Comparison of ENCODE assay signal across 14 cellular contexts in genomic region chr20:17442588-17442987, GRCh38.
DNase-seq lines count a peak whose midpoint lies in the region; ATAC-seq, FAIRE-seq and TF ChIP-seq lines count a peak whose summit lies in the region.
"Had no signal": no experiment of that assay in that cellular context is flagged by ENCODE, and none has a peak within 500 bp of the region (broad histone marks: within the 10 kb centered on the region; RNA-seq: fewer than 3 reads in every experiment).

No MANE protein-coding gene starts in this region.

- H4K20me1 ChIP-seq in K562 (replicated peaks; ENCODE audit: control insufficient read depth, insufficient read depth, low read length): no peaks in the 10 kb centered on the region

- no peak overlapping the region for H3K9ac ChIP-seq in K562 (ENCODE audit: insufficient read depth in 1 of 2, low read depth in 2 of 2, low read length in 2 of 2)

- H3K4me3 ChIP-seq in K562: no peak overlapping the region

- no peaks in the 10 kb centered on the region for H3K4me1 Mint-ChIP-seq in neural crest cell

- TF ChIP-seq POLR2A in K562 (conservative IDR thresholded peaks at IDR 0.05): no peak

- no peaks in the 10 kb centered on the region for H3K9me3 ChIP-seq in K562 (replicated peaks; ENCODE audit: control insufficient read depth, insufficient read depth, low read depth, low read length)

- BruUV-seq in K562 (replicated peaks; lab: Mats Ljungman, UMichigan): no TSS peak

- H3K9me3 Mint-ChIP-seq in neural crest cell: no peaks in the 10 kb centered on the region

- H3K36me3 ChIP-seq in K562 (ENCODE audit: control insufficient read depth, insufficient read depth, low read length): no peaks in the 10 kb centered on the region

- 1% methylated on average over 7 of the region's 8 CpGs for WGBS in K562 (ENCODE audit: insufficient coverage, low coverage, missing lambda C conversion rate)

- peak; percentile 13 to 59 for DNase-seq in NCI-H524 (lab: John Stamatoyannopoulos, UW)
- DNase-seq in NCI-H524 treated with DMSO at 0.1 percent for 48 hours (lab: John Stamatoyannopoulos, UW): no peak
- peak; percentile 46 to 50 for DNase-seq in Kasumi-1 (lab: John Stamatoyannopoulos, UW)
- DNase-seq in K562 (ENCODE audit: extremely low read depth in 1 of 4, low spot score in 3 of 4): peak in 2 of 4 experiments; percentile 11 to 31
- DNase-seq in neural crest cell (ENCODE audit: low read depth, low spot score): no peak
- no peak for DNase-seq in NCI-H226
- no peak for DNase-seq in stimulated activated CD4-positive, alpha-beta T cell treated with anti-CD3 and anti-CD28 coated beads, Interleukin-15, amount 100 ng/mL, for 24 hours
- no peak for DNase-seq in RCC 7860 (ENCODE audit: low spot score)
- DNase-seq: GDM1, IMR-90, left ventricle myocardium superior had no signal

- H3K27me3 Mint-ChIP-seq in neural crest cell (ENCODE audit: low read depth): peaks cover 15% of the 10 kb centered on the region

- no peak for FAIRE-seq in K562 (lab: Jason Lieb, UNC)
- FAIRE-seq in RCC 7860 (lab: Jason Lieb, UNC): no peak
- FAIRE-seq: colon, frontal cortex had no signal

- peak in 1 of 2 experiments; percentile 41; a peak in 2 of 4 replicates for TF ChIP-seq RAD21 in K562 (CRISPR knock-in tag; conservative IDR thresholded peaks at IDR 0.05 in 1 of 2, IDR thresholded peaks at IDR 0.05 in 1 of 2)

- in situ Hi-C loops in K562 (cut with MboI): no loop called here

- H3K4me1 ChIP-seq in K562 (replicated peaks in 1 of 2; ENCODE audit: control insufficient read depth in 2 of 2, insufficient read depth in 2 of 2, low read length in 2 of 2): no peaks in the 10 kb centered on the region; a peak in 1 of 5 replicates

- H3K4me3 Mint-ChIP-seq in neural crest cell: no peak overlapping the region

- no peak overlapping the region for H3K4me2 ChIP-seq in K562 (ENCODE audit: insufficient read depth, low read length)

- POLR2A ChIA-PET in K562 (lab: Yijun Ruan, JAX): no interaction called here

- no peaks in the 10 kb centered on the region; a peak in 1 of 5 replicates for H3K27me3 ChIP-seq in K562 (ENCODE audit: control insufficient read depth in 2 of 2, insufficient read depth in 2 of 2, low read length in 2 of 2)

- no peaks in the 10 kb centered on the region for H3K36me3 Mint-ChIP-seq in neural crest cell (ENCODE audit: low read depth)

- intact Hi-C loops in K562 (cut with micrococcal nuclease): no loop called here

- no peak overlapping the region for H3K27ac Mint-ChIP-seq in neural crest cell (ENCODE audit: unreplicated experiment)
- H3K27ac Mint-ChIP-seq: activated naive CD4-positive, alpha-beta T cell treated with anti-CD3 and anti-CD28 coated beads, Interleukin-2, amount 50 U/mL, for 72 hours had no signal

- H3K27ac ChIP-seq in K562 (ENCODE audit: extremely low read depth, low read depth, low read length): no peak overlapping the region

- no peak overlapping the region for H2AFZ ChIP-seq in K562 (ENCODE audit: low read depth, low read length)

- no peak for TF ChIP-seq EP300 in K562 (IDR thresholded peaks at IDR 0.05; ENCODE audit: low read length)

- peak; percentile 57; the same call in 2 of the 3 replicates for ATAC-seq in K562
- ATAC-seq: activated naive CD4-positive, alpha-beta T cell treated with anti-CD3 and anti-CD28 coated beads, Interleukin-2, amount 50 U/mL, for 72 hours; left ventricle myocardium superior had no signal

- H3K79me2 ChIP-seq in K562 (ENCODE audit: control insufficient read depth, insufficient read depth, low read length): no peaks in the 10 kb centered on the region

- no peaks in the 10 kb centered on the region for H3K9me1 ChIP-seq in K562 (ENCODE audit: control insufficient read depth, insufficient read depth, low read length)

- TF ChIP-seq CTCF in K562 (IDR thresholded peaks at IDR 0.05 in 2 of 3, conservative IDR thresholded peaks at IDR 0.05 in 1 of 3; ENCODE audit: insufficient read depth in 2 of 3, low read depth in 1 of 3, low read length in 3 of 3) (peak; percentile 8 to 34 (median 33); a peak in 4 of 6 replicates), neural crest cell (conservative IDR thresholded peaks at IDR 0.05) (peak; percentile 44)

- CTCF ChIA-PET in K562 (lab: Yijun Ruan, JAX; ENCODE audit: low intra/inter-chr PET ratio): interaction anchor here (0.7 kb wide), 1 partner anchor 640 kb away, joined by 5 read pairs; no protein-coding TSS in a partner anchor

TF ChIP-seq in K562, 482 proteins besides CTCF, POLR2A, EP300 and RAD21:
- TF ChIP-seq OTX1 (CRISPR knock-in tag; IDR thresholded peaks at IDR 0.05) (no peak), ARID2 (IDR thresholded peaks at IDR 0.05) (no peak), CHD1 (IDR thresholded peaks at IDR 0.05; ENCODE audit: low read length) (no peak), ZNF263 (CRISPR knock-in tag; IDR thresholded peaks at IDR 0.05; ENCODE audit: borderline replicate concordance) (no peak), PHF21A (IDR thresholded peaks at IDR 0.05; ENCODE audit: borderline replicate concordance, low read depth) (no peak), EP400 (IDR thresholded peaks at IDR 0.05) (no peak), C11orf30 (IDR thresholded peaks at IDR 0.05; ENCODE audit: low read depth) (no peak), ZNF282 (CRISPR knock-in tag; IDR thresholded peaks at IDR 0.05) (no peak), MNT (conservative IDR thresholded peaks at IDR 0.05) (no peak)

Comparison
In these comparisons a context has a peak if more than half of its experiments do, and no peak if none do; other contexts are left out.
1. DNase-seq: peak in NCI-H524 (2 of 2) and Kasumi-1 (2 of 2); none in NCI-H524 treated with DMSO at 0.1 percent for 48 hours (single experiment), neural crest cell (single experiment), NCI-H226 (single experiment), stimulated activated CD4-positive, alpha-beta T cell treated with anti-CD3 and anti-CD28 coated beads, Interleukin-15, amount 100 ng/mL, for 24 hours (single experiment) and RCC 7860 (single experiment).